Comparison of ENCODE assay signal across 8 cellular contexts in genomic region chr18:9016819-9017169, GRCh38.
A peak's percentile ranks its signal among the peaks of the same experiment; 100 is the strongest.
DNase-seq lines count a peak whose midpoint lies in the region; ATAC-seq and TF ChIP-seq lines count a peak whose summit lies in the region.

No MANE protein-coding gene starts in this region.

- H3K36me3 ChIP-seq in iPS-20b (ENCODE audit: insufficient read depth, low read depth, low read length) (no peaks in the 10 kb centered on the region), upper lobe of right lung (no peaks in the 10 kb centered on the region)

- POLR2A ChIA-PET in activated CD8-positive, alpha-beta T cell treated with anti-CD3 and anti-CD28 coated beads, Interleukin-2, amount 10 ng/mL, durations not matched to agents 7 days and 5 days (lab: Charles Lee), result no interaction called here
- POLR2A ChIA-PET in activated CD8-positive, alpha-beta T cell treated with anti-CD3 and anti-CD28 coated beads for 36 hours (lab: Charles Lee), result no interaction called here
- POLR2A ChIA-PET in activated B cell treated with CpG ODN at 0.5 μM for 24 hours (lab: Charles Lee), result interaction anchor here (0.9 to 1.5 kb wide), 4 partner anchors 46 to 120 kb away, joined by 3 to 5 read pairs (median 4); partner anchors contain the start of gene ANKRD12

- H3K4me1 Mint-ChIP-seq in activated CD8-positive, alpha-beta T cell treated with anti-CD3 and anti-CD28 coated beads, Interleukin-2, amount 10 ng/mL, durations not matched to agents 7 days and 5 days (ENCODE audit: low read depth), result peaks cover 24% of the 10 kb centered on the region
- H3K4me1 Mint-ChIP-seq in activated CD8-positive, alpha-beta T cell treated with anti-CD3 and anti-CD28 coated beads for 36 hours (ENCODE audit: low read depth), result peaks cover 13% of the 10 kb centered on the region
- peaks cover 11% of the 10 kb centered on the region for H3K4me1 Mint-ChIP-seq in activated B cell treated with CpG ODN at 0.5 μM for 24 hours

- H3K4me3 ChIP-seq in iPS-20b (ENCODE audit: low read length) (no peak overlapping the region), upper lobe of right lung (peak overlapping the region; percentile 28)

- H3K27ac ChIP-seq in iPS-20b (ENCODE audit: low read length) (no peak overlapping the region), upper lobe of right lung (peak overlapping the region; percentile 58)

- H3K9me3 ChIP-seq in iPS-20b (ENCODE audit: insufficient read depth, low read depth, low read length) (no peaks in the 10 kb centered on the region; the same call in 1 of the 2 replicates), upper lobe of right lung (no peaks in the 10 kb centered on the region)

- H3K27me3 ChIP-seq in iPS-20b (ENCODE audit: insufficient read depth, low read length) (no peaks in the 10 kb centered on the region), upper lobe of right lung (no peaks in the 10 kb centered on the region)

- peaks cover 1% of the 10 kb centered on the region for H3K27me3 Mint-ChIP-seq in activated CD8-positive, alpha-beta T cell treated with anti-CD3 and anti-CD28 coated beads, Interleukin-2, amount 10 ng/mL, durations not matched to agents 7 days and 5 days (ENCODE audit: low read depth)
- peaks cover 3% of the 10 kb centered on the region for H3K27me3 Mint-ChIP-seq in activated CD8-positive, alpha-beta T cell treated with anti-CD3 and anti-CD28 coated beads for 36 hours
- H3K27me3 Mint-ChIP-seq in activated B cell treated with CpG ODN at 0.5 μM for 24 hours, result no peaks in the 10 kb centered on the region

- no peaks in the 10 kb centered on the region for H3K9me3 Mint-ChIP-seq in activated CD8-positive, alpha-beta T cell treated with anti-CD3 and anti-CD28 coated beads, Interleukin-2, amount 10 ng/mL, durations not matched to agents 7 days and 5 days (ENCODE audit: insufficient read depth)
- H3K9me3 Mint-ChIP-seq in activated CD8-positive, alpha-beta T cell treated with anti-CD3 and anti-CD28 coated beads for 36 hours, result no peaks in the 10 kb centered on the region
- peaks cover 3% of the 10 kb centered on the region for H3K9me3 Mint-ChIP-seq in activated B cell treated with CpG ODN at 0.5 μM for 24 hours

- no peak for ATAC-seq in activated CD8-positive, alpha-beta T cell treated with anti-CD3 and anti-CD28 coated beads, Interleukin-2, amount 10 ng/mL, durations not matched to agents 7 days and 5 days
- ATAC-seq in activated CD8-positive, alpha-beta T cell treated with anti-CD3 and anti-CD28 coated beads for 36 hours, result no peak
- no peak for ATAC-seq in activated B cell treated with CpG ODN at 0.5 μM for 24 hours (ENCODE audit: low read depth)
- peak; percentile 49 for ATAC-seq in upper lobe of right lung

- no peaks in the 10 kb centered on the region for H3K36me3 Mint-ChIP-seq in activated CD8-positive, alpha-beta T cell treated with anti-CD3 and anti-CD28 coated beads, Interleukin-2, amount 10 ng/mL, durations not matched to agents 7 days and 5 days (ENCODE audit: low read depth)
- no peaks in the 10 kb centered on the region for H3K36me3 Mint-ChIP-seq in activated CD8-positive, alpha-beta T cell treated with anti-CD3 and anti-CD28 coated beads for 36 hours (ENCODE audit: low read depth)
- no peaks in the 10 kb centered on the region for H3K36me3 Mint-ChIP-seq in activated B cell treated with CpG ODN at 0.5 μM for 24 hours (ENCODE audit: low read depth)

- no peak overlapping the region for H3K27ac Mint-ChIP-seq in activated CD8-positive, alpha-beta T cell treated with anti-CD3 and anti-CD28 coated beads, Interleukin-2, amount 10 ng/mL, durations not matched to agents 7 days and 5 days
- no peak overlapping the region for H3K27ac Mint-ChIP-seq in activated CD8-positive, alpha-beta T cell treated with anti-CD3 and anti-CD28 coated beads for 36 hours
- H3K27ac Mint-ChIP-seq in activated B cell treated with CpG ODN at 0.5 μM for 24 hours, result peak overlapping the region; percentile 30

- H3K9ac ChIP-seq in iPS-20b (ENCODE audit: low read depth, low read length), result peak overlapping the region; percentile 57; the same call in 1 of the 2 replicates

- DNase-seq in activated CD8-positive, alpha-beta T cell treated with anti-CD3 and anti-CD28 coated beads, Interleukin-2, amount 10 ng/mL, durations not matched to agents 7 days and 5 days, result no peak
- DNase-seq in activated CD8-positive, alpha-beta T cell treated with anti-CD3 and anti-CD28 coated beads for 36 hours, result no peak
- DNase-seq in activated B cell treated with CpG ODN at 0.5 μM for 24 hours (no peak), upper lobe of right lung (no peak), NOMO-1 (lab: John Stamatoyannopoulos, UW; ENCODE audit: unreplicated experiment in 2 of 2) (no peak)
- no peak for DNase-seq in activated CD4-positive, alpha-beta T cell treated with anti-CD3 and anti-CD28 coated beads, Interleukin-2, amount 50 U/mL, for 1 hour
- no peak for DNase-seq in activated CD8-positive, alpha-beta memory T cell treated with anti-CD3 and anti-CD28 coated beads, Interleukin-2, amount 50 U/mL, for 4 hours

- peaks cover 10% of the 10 kb centered on the region; the same call in 1 of the 2 replicates for H3K4me1 ChIP-seq in iPS-20b (ENCODE audit: insufficient read depth, low read length)
- peaks cover 14% of the 10 kb centered on the region for H3K4me1 ChIP-seq in upper lobe of right lung

- no peak for TF ChIP-seq CTCF in activated CD8-positive, alpha-beta T cell treated with anti-CD3 and anti-CD28 coated beads for 36 hours (IDR thresholded peaks at IDR 0.05)
- TF ChIP-seq CTCF in activated B cell treated with CpG ODN at 0.5 μM for 24 hours (IDR thresholded peaks at IDR 0.05), result no peak
- no peak for TF ChIP-seq CTCF in upper lobe of right lung (IDR thresholded peaks at IDR 0.05)

- peak overlapping the region; percentile 56 for H3K4me3 Mint-ChIP-seq in activated CD8-positive, alpha-beta T cell treated with anti-CD3 and anti-CD28 coated beads, Interleukin-2, amount 10 ng/mL, durations not matched to agents 7 days and 5 days
- no peak overlapping the region for H3K4me3 Mint-ChIP-seq in activated CD8-positive, alpha-beta T cell treated with anti-CD3 and anti-CD28 coated beads for 36 hours
- peak overlapping the region; percentile 82 for H3K4me3 Mint-ChIP-seq in activated B cell treated with CpG ODN at 0.5 μM for 24 hours

- intact Hi-C loops in activated CD8-positive, alpha-beta T cell treated with anti-CD3 and anti-CD28 coated beads for 36 hours (cut with micrococcal nuclease), result no loop called here
- intact Hi-C loops in activated B cell treated with CpG ODN at 0.5 μM for 24 hours (cut with micrococcal nuclease) (loop anchor here (2.0 kb wide), 2 partner anchors 46 to 458 kb away; partner anchors contain the start of gene RALBP1), upper lobe of right lung (cut with DNase I) (no loop called here)

- CTCF ChIA-PET in activated CD8-positive, alpha-beta T cell treated with anti-CD3 and anti-CD28 coated beads, Interleukin-2, amount 10 ng/mL, durations not matched to agents 7 days and 5 days (lab: Charles Lee), result interaction anchor here (1.6 to 3.5 kb wide), 2 partner anchors 29 to 320 kb away, joined by 4 to 11 read pairs; no protein-coding TSS in a partner anchor
- CTCF ChIA-PET in activated CD8-positive, alpha-beta T cell treated with anti-CD3 and anti-CD28 coated beads for 36 hours (lab: Charles Lee), result no interaction called here
- CTCF ChIA-PET in activated B cell treated with CpG ODN at 0.5 μM for 24 hours (lab: Charles Lee), result interaction anchor here (0.6 kb wide), 1 partner anchor 131 kb away, joined by 3 read pairs; no protein-coding TSS in a partner anchor
